In genomic region chr7:106896268-106896667, GRCh38 we compare ENCODE assay signal across 17 cellular contexts. TPM values are rescaled to one million over a fixed set of nuclear protein-coding genes. Genes with fewer than 3 reads are reported as not detected.
"Had no signal": no experiment of that assay in that cellular context is flagged by ENCODE, and none has a peak within 500 bp of the region (broad histone marks: within the 10 kb centered on the region; RNA-seq: fewer than 3 reads in every experiment).

No MANE protein-coding gene starts in this region.

- H3K4me3 ChIP-seq: body of pancreas, coronary artery, hepatocyte, left lung had no signal

- H3K27ac ChIP-seq: body of pancreas, coronary artery, hepatocyte, VCaP had no signal

- H3K4me1 ChIP-seq: body of pancreas had no signal

- H2AFZ ChIP-seq: hepatocyte had no signal

- H3K79me2 ChIP-seq: hepatocyte had no signal

- H3K27ac Mint-ChIP-seq: activated CD8-positive, alpha-beta T cell treated with anti-CD3 and anti-CD28 coated beads for 36 hours; activated naive CD8-positive, alpha-beta T cell had no signal

- H3K9me3 ChIP-seq: body of pancreas, left lung had no signal

- H3K27me3 ChIP-seq: body of pancreas, hepatocyte, left lung had no signal

- ATAC-seq: body of pancreas, esophagus mucosa, left lung had no signal

- H3K4me2 ChIP-seq: hepatocyte had no signal

- H3K36me3 ChIP-seq: left lung had no signal

- H3K27me3 Mint-ChIP-seq: activated CD8-positive, alpha-beta T cell treated with anti-CD3 and anti-CD28 coated beads for 36 hours; activated naive CD8-positive, alpha-beta T cell had no signal

- H3K4me3 Mint-ChIP-seq: activated CD8-positive, alpha-beta T cell treated with anti-CD3 and anti-CD28 coated beads for 36 hours; activated naive CD8-positive, alpha-beta T cell; stimulated activated effector memory CD8-positive, alpha-beta T cell treated with anti-CD3 and anti-CD28 coated beads, Interleukin-12 subunit alpha, Interleukin-12 subunit beta, amount 100 ng/mL, for 72 hours had no signal

- DNase-seq: activated CD4-positive, alpha-beta T cell treated with anti-CD3 and anti-CD28 coated beads for 4 hours; activated CD8-positive, alpha-beta T cell treated with anti-CD3 and anti-CD28 coated beads for 36 hours; activated gamma-delta T cell treated with Interleukin-2 at 50 U/mL for 16 hours; activated T-cell treated with anti-CD3 and anti-CD28 coated beads, Interleukin-2, amount 50 U/mL, for 48 hours; amniotic stem cell; body of pancreas; central memory CD4-positive, alpha-beta T cell; kidney; left lung; mammary epithelial cell had no signal

RNA-seq across cellular contexts. Expression of gene PIK3CG, which starts 31.2 kb away (rescaled TPM):
- total RNA-seq: mammary epithelial cell, renal cortical epithelial cell had no signal
- polyA plus RNA-seq: mammary epithelial cell had no signal
